1 cellular context compared by ENCODE assay signal in the genomic region with DNA sequence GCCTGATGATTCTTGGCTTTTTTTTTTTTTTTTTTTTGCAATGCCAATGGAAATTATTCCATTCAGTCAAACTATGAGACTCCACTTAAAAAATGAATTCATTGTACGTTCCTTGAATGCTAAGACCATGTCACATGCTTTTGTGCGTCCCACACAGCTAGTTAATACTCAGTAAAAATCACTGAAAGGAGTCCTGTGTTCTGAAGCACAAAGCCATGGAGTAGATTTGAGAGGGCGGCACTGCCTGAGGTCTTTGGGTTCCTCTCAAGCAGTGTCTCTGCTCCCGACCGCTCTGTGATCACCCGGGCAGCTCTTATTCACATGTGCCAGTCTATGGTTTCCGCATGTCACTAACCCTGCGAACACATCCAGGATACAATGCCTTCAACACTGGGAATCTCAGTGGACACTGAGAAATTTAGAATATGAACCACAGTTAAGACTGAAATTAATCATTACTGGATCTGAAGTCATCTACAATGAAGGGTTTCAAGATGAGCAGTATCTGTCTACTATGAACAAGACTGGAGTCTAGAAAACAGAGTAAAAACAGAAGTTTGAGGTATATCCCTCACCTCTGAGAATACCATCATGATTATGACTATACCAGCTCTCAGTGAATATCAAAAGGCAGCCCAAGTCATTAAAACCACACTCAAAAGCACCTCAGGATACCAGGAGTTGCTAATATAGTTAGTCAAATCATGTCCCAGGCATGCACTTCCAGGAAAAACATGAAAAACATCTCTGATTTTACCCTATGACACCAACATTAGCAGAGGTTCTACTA.
A peak's percentile ranks its signal among the peaks of the same experiment; 100 is the strongest.
TF ChIP-seq lines count a peak whose summit lies in the region.

No MANE protein-coding gene starts in this region.

TF ChIP-seq in GM12878, 131 proteins besides CTCF, POLR2A, EP300 and RAD21 (continued from another document):
- TF ChIP-seq ATF2 (IDR thresholded peaks at IDR 0.05; ENCODE audit: low read length): peak; percentile 94
- TF ChIP-seq PAX5 (IDR thresholded peaks at IDR 0.05; ENCODE audit: borderline replicate concordance, low read depth, low read length): peak; percentile 55; the same call in 1 of the 2 replicates
- TF ChIP-seq, protein P1, sequence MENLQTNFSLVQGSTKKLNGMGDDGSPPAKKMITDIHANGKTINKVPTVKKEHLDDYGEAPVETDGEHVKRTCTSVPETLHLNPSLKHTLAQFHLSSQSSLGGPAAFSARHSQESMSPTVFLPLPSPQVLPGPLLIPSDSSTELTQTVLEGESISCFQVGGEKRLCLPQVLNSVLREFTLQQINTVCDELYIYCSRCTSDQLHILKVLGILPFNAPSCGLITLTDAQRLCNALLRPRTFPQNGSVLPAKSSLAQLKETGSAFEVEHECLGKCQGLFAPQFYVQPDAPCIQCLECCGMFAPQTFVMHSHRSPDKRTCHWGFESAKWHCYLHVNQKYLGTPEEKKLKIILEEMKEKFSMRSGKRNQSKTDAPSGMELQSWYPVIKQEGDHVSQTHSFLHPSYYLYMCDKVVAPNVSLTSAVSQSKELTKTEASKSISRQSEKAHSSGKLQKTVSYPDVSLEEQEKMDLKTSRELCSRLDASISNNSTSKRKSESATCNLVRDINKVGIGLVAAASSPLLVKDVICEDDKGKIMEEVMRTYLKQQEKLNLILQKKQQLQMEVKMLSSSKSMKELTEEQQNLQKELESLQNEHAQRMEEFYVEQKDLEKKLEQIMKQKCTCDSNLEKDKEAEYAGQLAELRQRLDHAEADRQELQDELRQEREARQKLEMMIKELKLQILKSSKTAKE (IDR thresholded peaks at IDR 0.05; ENCODE audit: low read depth, poor library complexity, severe bottlenecking): peak; percentile 31
- no peak for TF ChIP-seq ATF3 (IDR thresholded peaks at IDR 0.05; ENCODE audit: borderline replicate concordance, extremely low read depth, low read depth, low read length)
- TF ChIP-seq NFIC (IDR thresholded peaks at IDR 0.05; ENCODE audit: low read depth, low read length): peak; percentile 99
- peak; percentile 93 for TF ChIP-seq FOXM1 (IDR thresholded peaks at IDR 0.05; ENCODE audit: low read depth, low read length)
- TF ChIP-seq ZBTB40 (IDR thresholded peaks at IDR 0.05; ENCODE audit: borderline replicate concordance): no peak
- peak; percentile 88 for TF ChIP-seq EED (IDR thresholded peaks at IDR 0.05; ENCODE audit: low read depth)
- TF ChIP-seq GABPA (IDR thresholded peaks at IDR 0.05; ENCODE audit: low read depth): peak; percentile 76
- TF ChIP-seq ZNF384 (IDR thresholded peaks at IDR 0.05; ENCODE audit: borderline replicate concordance, low read depth, low read length): no peak
- TF ChIP-seq RCOR1 (conservative IDR thresholded peaks at IDR 0.05; ENCODE audit: low read depth, low read length): no peak
- TF ChIP-seq IKZF2 (IDR thresholded peaks at IDR 0.05): peak; percentile 61 to 78
- TF ChIP-seq ZNF207 (IDR thresholded peaks at IDR 0.05; ENCODE audit: borderline replicate concordance): no peak
- TF ChIP-seq ZBED1 (IDR thresholded peaks at IDR 0.05; ENCODE audit: borderline replicate concordance): peak; percentile 91
- peak; percentile 88 for TF ChIP-seq ZNF217 (IDR thresholded peaks at IDR 0.05)
- TF ChIP-seq CBFB (IDR thresholded peaks at IDR 0.05; ENCODE audit: low read depth): peak; percentile 80; the same call in 1 of the 2 replicates
- TF ChIP-seq MTA2 (IDR thresholded peaks at IDR 0.05; ENCODE audit: low read depth): peak; percentile 65
- no peak for TF ChIP-seq HDAC6 (IDR thresholded peaks at IDR 0.05; ENCODE audit: unreplicated experiment)
- TF ChIP-seq DPF2 (IDR thresholded peaks at IDR 0.05): peak; percentile 66; the same call in 1 of the 2 replicates
- 0 out of 2 replicates have a peak, but pooled peaks have one; percentile 29 for TF ChIP-seq ATF7 (IDR thresholded peaks at IDR 0.05; ENCODE audit: low read depth)
- TF ChIP-seq SREBF1 (IDR thresholded peaks at IDR 0.05; ENCODE audit: low read length): 0 out of 2 replicates have a peak, but pooled peaks have one; percentile 8
- peak; percentile 68 for TF ChIP-seq PML (IDR thresholded peaks at IDR 0.05; ENCODE audit: low read length)
- peak; percentile 82; the same call in 1 of the 2 replicates for TF ChIP-seq TCF7 (IDR thresholded peaks at IDR 0.05; ENCODE audit: borderline replicate concordance)
- 0 out of 2 replicates have a peak, but pooled peaks have one; percentile 37 for TF ChIP-seq EZH2 (IDR thresholded peaks at IDR 0.05; ENCODE audit: borderline replicate concordance, control insufficient read depth, low read depth, low read length)
- TF ChIP-seq IKZF1 (conservative IDR thresholded peaks at IDR 0.05): peak; percentile 48
- TF ChIP-seq IRF3 (IDR thresholded peaks at IDR 0.05): no peak
- TF ChIP-seq, protein P2, sequence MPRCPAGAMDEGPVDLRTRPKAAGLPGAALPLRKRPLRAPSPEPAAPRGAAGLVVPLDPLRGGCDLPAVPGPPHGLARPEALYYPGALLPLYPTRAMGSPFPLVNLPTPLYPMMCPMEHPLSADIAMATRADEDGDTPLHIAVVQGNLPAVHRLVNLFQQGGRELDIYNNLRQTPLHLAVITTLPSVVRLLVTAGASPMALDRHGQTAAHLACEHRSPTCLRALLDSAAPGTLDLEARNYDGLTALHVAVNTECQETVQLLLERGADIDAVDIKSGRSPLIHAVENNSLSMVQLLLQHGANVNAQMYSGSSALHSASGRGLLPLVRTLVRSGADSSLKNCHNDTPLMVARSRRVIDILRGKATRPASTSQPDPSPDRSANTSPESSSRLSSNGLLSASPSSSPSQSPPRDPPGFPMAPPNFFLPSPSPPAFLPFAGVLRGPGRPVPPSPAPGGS (IDR thresholded peaks at IDR 0.05; ENCODE audit: borderline replicate concordance, insufficient read depth, low read depth, low read length, poor library complexity, severe bottlenecking): peak; percentile 78
